In the genomic region with DNA sequence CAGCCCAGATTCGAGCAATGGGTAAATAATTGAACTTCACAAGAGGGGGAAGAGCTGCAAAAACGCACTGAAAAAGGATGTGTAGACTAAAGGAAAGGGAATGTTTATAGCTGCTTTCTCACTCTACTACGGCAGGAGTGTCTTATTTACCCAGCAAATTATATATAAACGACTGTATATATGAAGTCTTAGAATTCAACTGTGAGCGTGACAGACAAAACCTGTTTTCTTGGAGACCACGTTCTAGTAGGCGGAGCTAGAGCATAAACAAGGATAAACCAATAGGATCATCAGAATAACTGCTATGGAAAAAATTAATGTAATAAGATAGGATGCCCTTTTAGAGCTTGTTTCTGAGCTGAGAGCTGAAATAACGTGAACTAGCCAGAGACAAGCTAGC, we compare ENCODE assay signal across 21 cellular contexts.
DNase-seq lines count a peak whose midpoint lies in the region; ATAC-seq and TF ChIP-seq lines count a peak whose summit lies in the region.
"Had no signal": no experiment of that assay in that cellular context is flagged by ENCODE, and none has a peak within 500 bp of the region (broad histone marks: within the 10 kb centered on the region; RNA-seq: fewer than 3 reads in every experiment).

No MANE protein-coding gene starts in this region.

- H3K4me1 Mint-ChIP-seq in GM23338 = no peaks in the 10 kb centered on the region
- peaks cover 19% of the 10 kb centered on the region for H3K4me1 Mint-ChIP-seq in progenitor cell of endocrine pancreas (ENCODE audit: low read depth)
- H3K4me1 Mint-ChIP-seq in nephron progenitor cell = no peaks in the 10 kb centered on the region
- H3K4me1 Mint-ChIP-seq: B cell; CD14-positive monocyte; CD8-positive, alpha-beta memory T cell had no signal

- no peaks in the 10 kb centered on the region for H3K9me2 ChIP-seq in GM23338 (ENCODE audit: insufficient read depth)
- H3K9me2 ChIP-seq in PC-3 (replicated peaks; ENCODE audit: low read length) = no peaks in the 10 kb centered on the region
- no peaks in the 10 kb centered on the region for H3K9me2 ChIP-seq in PC-9 (ENCODE audit: insufficient read depth)

- TF ChIP-seq CTCF in GM23338 (conservative IDR thresholded peaks at IDR 0.05; ENCODE audit: low read depth in 2 of 2) = no peak
- TF ChIP-seq CTCF in PC-3 (conservative IDR thresholded peaks at IDR 0.05; ENCODE audit: low read depth, low read length) = no peak
- TF ChIP-seq CTCF in progenitor cell of endocrine pancreas (IDR thresholded peaks at IDR 0.05; ENCODE audit: unreplicated experiment) = no peak
- no peak for TF ChIP-seq CTCF in nephron progenitor cell (IDR thresholded peaks at IDR 0.05)
- TF ChIP-seq CTCF in PC-9 (conservative IDR thresholded peaks at IDR 0.05) = no peak

- H3K36me3 ChIP-seq in GM23338 (ENCODE audit: insufficient read depth) (no peaks in the 10 kb centered on the region), PC-3 (ENCODE audit: low read depth, low read length) (no peaks in the 10 kb centered on the region), PC-9 (ENCODE audit: low read depth) (no peaks in the 10 kb centered on the region)
- H3K36me3 ChIP-seq: BLaER1 treated with 17β-estradiol and CSF1 and Interleukin-3, amounts not matched to agents 10 nM and 100 nM had no signal

- H2AFZ ChIP-seq in GM23338 (peak overlapping the region; percentile 29; the same call in 1 of the 2 replicates), PC-3 (ENCODE audit: low read length) (peak overlapping the region; percentile 57), PC-9 (no peak overlapping the region)

- no peaks in the 10 kb centered on the region for H3F3A ChIP-seq in GM23338 (replicated peaks; ENCODE audit: low read depth)
- no peaks in the 10 kb centered on the region for H3F3A ChIP-seq in PC-3 (ENCODE audit: low read length, unreplicated experiment)
- H3F3A ChIP-seq in PC-9 (ENCODE audit: insufficient read depth, low read depth) = no peaks in the 10 kb centered on the region

- no peaks in the 10 kb centered on the region for H3K27me3 Mint-ChIP-seq in GM23338 (ENCODE audit: insufficient read depth, low read depth, poor library complexity)
- H3K27me3 Mint-ChIP-seq in progenitor cell of endocrine pancreas = no peaks in the 10 kb centered on the region
- H3K27me3 Mint-ChIP-seq in nephron progenitor cell (ENCODE audit: low read depth, poor library complexity) = peaks cover 9% of the 10 kb centered on the region
- H3K27me3 Mint-ChIP-seq: B cell; CD4-positive, alpha-beta T cell; CD8-positive, alpha-beta memory T cell had no signal

- intact Hi-C loops in PC-3 (cut with micrococcal nuclease) (loop anchor here (2.0 to 5.0 kb wide), 3 partner anchors 16 to 69 kb away; no protein-coding TSS in a partner anchor), PC-9 (cut with micrococcal nuclease; ENCODE audit: unreplicated experiment) (no loop called here)

- no peak for ATAC-seq in GM23338
- peak; percentile 59 for ATAC-seq in PC-3
- no peak for ATAC-seq in HG03135 (IDR thresholded peaks at IDR 0.05; ENCODE audit: unreplicated experiment)
- ATAC-seq: GM12878 had no signal

- H3K4me3 Mint-ChIP-seq in GM23338 (no peak overlapping the region), progenitor cell of endocrine pancreas (ENCODE audit: low read depth) (no peak overlapping the region), nephron progenitor cell (no peak overlapping the region)
- H3K4me3 Mint-ChIP-seq: B cell; CD14-positive monocyte; CD4-positive, alpha-beta T cell; CD8-positive, alpha-beta memory T cell had no signal

- H3K4me1 ChIP-seq in GM23338 (ENCODE audit: insufficient read depth) = no peaks in the 10 kb centered on the region
- peaks cover 25% of the 10 kb centered on the region for H3K4me1 ChIP-seq in PC-3 (ENCODE audit: insufficient read depth, low read length)
- no peaks in the 10 kb centered on the region for H3K4me1 ChIP-seq in PC-9 (replicated peaks; ENCODE audit: insufficient read depth)
- H3K4me1 ChIP-seq: BLaER1 treated with 17β-estradiol and CSF1 and Interleukin-3, amounts not matched to agents 10 nM and 100 nM had no signal

- DNase-seq in GM23338 (ENCODE audit: low spot score) (no peak), NCI-H146 treated with DMSO at 0.1 percent for 48 hours (lab: John Stamatoyannopoulos, UW; ENCODE audit: unreplicated experiment) (peak; percentile 85), PC-3 (peak; percentile 58), progenitor cell of endocrine pancreas (ENCODE audit: low spot score, unreplicated experiment) (no peak), nephron progenitor cell (no peak), PC-9 (no peak)
- DNase-seq: CD4-positive, alpha-beta T cell; CD8-positive, alpha-beta memory T cell; DMS 273 treated with DMSO at 0.1 percent for 48 hours; DMS79; EL; GDM1; GOT3; H7; HCEC 1CT had no signal

- no peak overlapping the region for H3K27ac Mint-ChIP-seq in GM23338
- H3K27ac Mint-ChIP-seq in progenitor cell of endocrine pancreas = peak overlapping the region; percentile 15
- no peak overlapping the region for H3K27ac Mint-ChIP-seq in nephron progenitor cell
- H3K27ac Mint-ChIP-seq: B cell; CD14-positive monocyte; CD4-positive, alpha-beta T cell; CD8-positive, alpha-beta memory T cell had no signal

- CTCF ChIA-PET in PC-3 (lab: Charles Lee) = interaction anchor here (0.7 kb wide), 1 partner anchor 62 kb away, joined by 9 read pairs; no protein-coding TSS in a partner anchor
- CTCF ChIA-PET in PC-9 (lab: Charles Lee) = no interaction called here

- peaks cover 67% of the 10 kb centered on the region for H3K9me3 Mint-ChIP-seq in GM23338
- H3K9me3 Mint-ChIP-seq in progenitor cell of endocrine pancreas (ENCODE audit: low read depth) = peaks cover 6% of the 10 kb centered on the region
- no peaks in the 10 kb centered on the region for H3K9me3 Mint-ChIP-seq in nephron progenitor cell

- no peak overlapping the region for H3K4me2 ChIP-seq in GM23338
- H3K4me2 ChIP-seq in PC-3 (ENCODE audit: low read length) = peak overlapping the region; percentile 82
- H3K4me2 ChIP-seq in PC-9 = no peak overlapping the region
- H3K4me2 ChIP-seq: BLaER1 treated with 17β-estradiol and CSF1 and Interleukin-3, amounts not matched to agents 10 nM and 100 nM had no signal

- peak overlapping the region; percentile 80 for H3K9ac ChIP-seq in PC-3 (ENCODE audit: low read length)
- H3K9ac ChIP-seq: BLaER1 treated with 17β-estradiol and CSF1 and Interleukin-3, amounts not matched to agents 10 nM and 100 nM had no signal

- H4K20me1 ChIP-seq in GM23338 (replicated peaks; ENCODE audit: insufficient read depth) (no peaks in the 10 kb centered on the region), PC-3 (ENCODE audit: low read length) (no peaks in the 10 kb centered on the region), PC-9 (ENCODE audit: insufficient read depth) (no peaks in the 10 kb centered on the region)
- H4K20me1 ChIP-seq: BLaER1 treated with 17β-estradiol and CSF1 and Interleukin-3, amounts not matched to agents 10 nM and 100 nM had no signal

- POLR2A ChIA-PET in PC-3 (lab: Charles Lee; ENCODE audit: unreplicated experiment) (no interaction called here), PC-9 (lab: Charles Lee; ENCODE audit: unreplicated experiment) (no interaction called here)

- H3K36me3 Mint-ChIP-seq in GM23338 (ENCODE audit: low read depth) = no peaks in the 10 kb centered on the region
- no peaks in the 10 kb centered on the region for H3K36me3 Mint-ChIP-seq in progenitor cell of endocrine pancreas (ENCODE audit: insufficient read depth)
- H3K36me3 Mint-ChIP-seq in nephron progenitor cell (ENCODE audit: low read depth) = no peaks in the 10 kb centered on the region
- H3K36me3 Mint-ChIP-seq: CD14-positive monocyte; CD8-positive, alpha-beta memory T cell had no signal

- no peak overlapping the region for H3K27ac ChIP-seq in GM23338 (ENCODE audit: low read depth)
- peak overlapping the region; percentile 93 for H3K27ac ChIP-seq in PC-3 (ENCODE audit: low read length)
- H3K27ac ChIP-seq in PC-9 = no peak overlapping the region
- H3K27ac ChIP-seq: 22Rv1; BLaER1 treated with 17β-estradiol and CSF1 and Interleukin-3, amounts not matched to agents 10 nM and 100 nM had no signal

- H3K79me2 ChIP-seq in GM23338 (replicated peaks; ENCODE audit: insufficient read depth) = no peaks in the 10 kb centered on the region
- no peaks in the 10 kb centered on the region for H3K79me2 ChIP-seq in PC-3 (ENCODE audit: low read length)
- H3K79me2 ChIP-seq in PC-9 (ENCODE audit: low read depth) = no peaks in the 10 kb centered on the region

- no peaks in the 10 kb centered on the region for H3K27me3 ChIP-seq in GM23338 (ENCODE audit: insufficient read depth)
- no peaks in the 10 kb centered on the region for H3K27me3 ChIP-seq in PC-3 (ENCODE audit: low read length)
- peaks cover 83% of the 10 kb centered on the region for H3K27me3 ChIP-seq in PC-9 (ENCODE audit: insufficient read depth, low read depth)
- H3K27me3 ChIP-seq: BLaER1 treated with 17β-estradiol and CSF1 and Interleukin-3, amounts not matched to agents 10 nM and 100 nM had no signal

- H3K4me3 ChIP-seq in GM23338 = no peak overlapping the region
- peak overlapping the region; percentile 54; the same call in 1 of the 2 replicates for H3K4me3 ChIP-seq in PC-3 (ENCODE audit: low read length)
- H3K4me3 ChIP-seq in PC-9 = no peak overlapping the region
- H3K4me3 ChIP-seq: BLaER1 treated with 17β-estradiol and CSF1 and Interleukin-3, amounts not matched to agents 10 nM and 100 nM; GM12878 had no signal

- BruUV-seq in PC-3 (replicated peaks; lab: Mats Ljungman, UMichigan) (no TSS peak), PC-9 (replicated peaks; lab: Mats Ljungman, UMichigan) (no TSS peak)

- no peaks in the 10 kb centered on the region for H3K9me3 ChIP-seq in PC-3 (ENCODE audit: low read length)
- no peaks in the 10 kb centered on the region for H3K9me3 ChIP-seq in PC-9 (ENCODE audit: insufficient read depth, low read depth)
- H3K9me3 ChIP-seq: BLaER1 treated with 17β-estradiol and CSF1 and Interleukin-3, amounts not matched to agents 10 nM and 100 nM had no signal

TF ChIP-seq in GM23338, 12 proteins besides CTCF, POLR2A, EP300 and RAD21:
- TF ChIP-seq JUNB (IDR thresholded peaks at IDR 0.05; ENCODE audit: unreplicated experiment) = no peak
- no peak for TF ChIP-seq EZH2phosphoT487 (IDR thresholded peaks at IDR 0.05; ENCODE audit: unreplicated experiment)
- no peak for TF ChIP-seq ZNF331 (CRISPR knock-in tag; IDR thresholded peaks at IDR 0.05; ENCODE audit: low read depth)
- TF ChIP-seq ZNF114 (CRISPR knock-in tag; IDR thresholded peaks at IDR 0.05) = no peak
- TF ChIP-seq, protein P1, sequence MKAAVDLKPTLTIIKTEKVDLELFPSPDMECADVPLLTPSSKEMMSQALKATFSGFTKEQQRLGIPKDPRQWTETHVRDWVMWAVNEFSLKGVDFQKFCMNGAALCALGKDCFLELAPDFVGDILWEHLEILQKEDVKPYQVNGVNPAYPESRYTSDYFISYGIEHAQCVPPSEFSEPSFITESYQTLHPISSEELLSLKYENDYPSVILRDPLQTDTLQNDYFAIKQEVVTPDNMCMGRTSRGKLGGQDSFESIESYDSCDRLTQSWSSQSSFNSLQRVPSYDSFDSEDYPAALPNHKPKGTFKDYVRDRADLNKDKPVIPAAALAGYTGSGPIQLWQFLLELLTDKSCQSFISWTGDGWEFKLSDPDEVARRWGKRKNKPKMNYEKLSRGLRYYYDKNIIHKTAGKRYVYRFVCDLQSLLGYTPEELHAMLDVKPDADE (IDR thresholded peaks at IDR 0.05) = no peak
TF ChIP-seq in GM23338: peak in this region for 0.

Comparison
In these comparisons a context has a peak if more than half of its experiments do, and no peak if none do; other contexts are left out.
1. DNase-seq: peak in NCI-H146 treated with DMSO at 0.1 percent for 48 hours (single experiment) and PC-3 (single experiment); none in GM23338 (single experiment), progenitor cell of endocrine pancreas (single experiment), nephron progenitor cell (single experiment) and PC-9 (0 of 2).